ENCODE assay signal across 21 cellular contexts in genomic region chr2:110126086-110126773, GRCh38. TPM values are rescaled to one million over a fixed set of nuclear protein-coding genes. Genes with fewer than 3 reads are reported as not detected.
DNase-seq lines count a peak whose midpoint lies in the region; ATAC-seq and TF ChIP-seq lines count a peak whose summit lies in the region.
"Had no signal": no experiment of that assay in that cellular context is flagged by ENCODE, and none has a peak within 500 bp of the region (broad histone marks: within the 10 kb centered on the region; RNA-seq: fewer than 3 reads in every experiment).

No MANE protein-coding gene starts in this region.

- H3K9ac ChIP-seq in GM23248 (no peak overlapping the region), mesenchymal stem cell (ENCODE audit: low read length) (no peak overlapping the region), trophoblast cell (ENCODE audit: low read length) (no peak overlapping the region)
- H3K9ac ChIP-seq: parathyroid adenoma had no signal

- no peaks in the 10 kb centered on the region for H3K4me1 Mint-ChIP-seq in CD8-positive, alpha-beta T cell (ENCODE audit: low read depth)
- H3K4me1 Mint-ChIP-seq: immature natural killer cell, naive B cell had no signal

- H3K27ac Mint-ChIP-seq in CD8-positive, alpha-beta T cell, result no peak overlapping the region
- H3K27ac Mint-ChIP-seq: activated CD8-positive, alpha-beta T cell treated with anti-CD3 and anti-CD28 coated beads for 36 hours; activated naive CD8-positive, alpha-beta T cell; activated T-cell treated with anti-CD3 and anti-CD28 coated beads, Interleukin-2, amount 50 U/mL, for 72 hours; H9; immature natural killer cell; naive B cell had no signal

- no peak overlapping the region for H4K12ac ChIP-seq in trophoblast cell (ENCODE audit: low read depth, low read length)

- no peaks in the 10 kb centered on the region for H3K27me3 Mint-ChIP-seq in CD8-positive, alpha-beta T cell (ENCODE audit: low read depth)
- H3K27me3 Mint-ChIP-seq: activated CD8-positive, alpha-beta T cell treated with anti-CD3 and anti-CD28 coated beads for 36 hours had no signal

- CTCF ChIA-PET in CD8-positive, alpha-beta T cell (lab: Charles Lee), result no interaction called here

- TF ChIP-seq CTCF in epithelial cell of esophagus (IDR thresholded peaks at IDR 0.05; ENCODE audit: insufficient read depth, low read depth, low read length, missing control alignments), result no peak
- TF ChIP-seq CTCF in CD8-positive, alpha-beta T cell (IDR thresholded peaks at IDR 0.05), result no peak

- peaks cover 18% of the 10 kb centered on the region for H3K4me1 ChIP-seq in ACC112 (ENCODE audit: control insufficient read depth, insufficient read depth, low read length, unreplicated experiment)
- H3K4me1 ChIP-seq in GM23248 (ENCODE audit: insufficient read depth), result peaks cover 24% of the 10 kb centered on the region
- H3K4me1 ChIP-seq in mesenchymal stem cell (ENCODE audit: control insufficient read depth, insufficient read depth, low read depth, low read length), result peaks cover 6% of the 10 kb centered on the region
- no peaks in the 10 kb centered on the region for H3K4me1 ChIP-seq in CD8-positive, alpha-beta T cell (ENCODE audit: insufficient read depth, low read length)
- peaks cover 2% of the 10 kb centered on the region in 2 experiments for H3K4me1 ChIP-seq in trophoblast cell (ENCODE audit: control insufficient read depth in 1 of 2, insufficient read depth in 2 of 2, low read length in 2 of 2)
- H3K4me1 ChIP-seq: uterus had no signal

- no peaks in the 10 kb centered on the region for H3K79me1 ChIP-seq in mesenchymal stem cell (replicated peaks; ENCODE audit: low read length, poor library complexity, severe bottlenecking)
- no peaks in the 10 kb centered on the region for H3K79me1 ChIP-seq in trophoblast cell (ENCODE audit: low read length)

- no peak overlapping the region for H3K14ac ChIP-seq in mesenchymal stem cell (ENCODE audit: low read length in 2 of 2)
- H3K14ac ChIP-seq in trophoblast cell (ENCODE audit: low read length), result no peak overlapping the region

- no peaks in the 10 kb centered on the region for H3K9me2 ChIP-seq in GM23248 (ENCODE audit: insufficient read depth)

- in situ Hi-C loops in GM23248 (cut with MboI), result no loop called here

- H3K18ac ChIP-seq in mesenchymal stem cell (ENCODE audit: low read depth in 1 of 2, low read length in 2 of 2), result no peak overlapping the region
- no peak overlapping the region for H3K18ac ChIP-seq in trophoblast cell (ENCODE audit: low read length)

- H3K23ac ChIP-seq in mesenchymal stem cell (ENCODE audit: low read length in 2 of 2) (no peak overlapping the region), trophoblast cell (ENCODE audit: low read length) (no peak overlapping the region)

- H3K9me3 ChIP-seq in GM23248 (ENCODE audit: low read depth) (no peaks in the 10 kb centered on the region), mesenchymal stem cell (ENCODE audit: control insufficient read depth, low read length) (no peaks in the 10 kb centered on the region), trophoblast cell (ENCODE audit: insufficient read depth, low read depth, low read length) (no peaks in the 10 kb centered on the region)
- H3K9me3 ChIP-seq in CD8-positive, alpha-beta T cell (ENCODE audit: low read length), result no peaks in the 10 kb centered on the region
- H3K9me3 ChIP-seq: uterus had no signal

- POLR2A ChIA-PET in CD8-positive, alpha-beta T cell (lab: Charles Lee), result no interaction called here

- H3K27me3 ChIP-seq in ACC112 (ENCODE audit: insufficient read depth, low read length), result no peaks in the 10 kb centered on the region
- no peaks in the 10 kb centered on the region for H3K27me3 ChIP-seq in GM23248 (replicated peaks; ENCODE audit: insufficient read depth)
- no peaks in the 10 kb centered on the region for H3K27me3 ChIP-seq in mesenchymal stem cell (ENCODE audit: control insufficient read depth in 1 of 2, insufficient read depth in 1 of 2, low read length in 2 of 2)
- H3K27me3 ChIP-seq in CD8-positive, alpha-beta T cell (ENCODE audit: insufficient read depth, low read length), result no peaks in the 10 kb centered on the region
- no peaks in the 10 kb centered on the region for H3K27me3 ChIP-seq in trophoblast cell (ENCODE audit: insufficient read depth, low read length)
- H3K27me3 ChIP-seq: uterus had no signal

- H2AFZ ChIP-seq in ACC112 (ENCODE audit: low read length, unreplicated experiment) (peak overlapping the region; percentile 2), GM23248 (no peak overlapping the region), mesenchymal stem cell (ENCODE audit: low read depth, low read length) (no peak overlapping the region), trophoblast cell (ENCODE audit: insufficient read depth, low read length, poor library complexity) (no peak overlapping the region)
- H2AFZ ChIP-seq: parathyroid adenoma had no signal

- H4K91ac ChIP-seq in mesenchymal stem cell (ENCODE audit: low read length) (no peak overlapping the region), trophoblast cell (ENCODE audit: low read depth, low read length) (no peak overlapping the region)

- H3K79me2 ChIP-seq in ACC112 (ENCODE audit: control insufficient read depth, insufficient read depth, low read length, unreplicated experiment) (no peaks in the 10 kb centered on the region), GM23248 (ENCODE audit: insufficient read depth) (no peaks in the 10 kb centered on the region), trophoblast cell (ENCODE audit: control insufficient read depth, insufficient read depth, low read length, poor library complexity) (no peaks in the 10 kb centered on the region)
- H3K79me2 ChIP-seq: parathyroid adenoma had no signal

- no peaks in the 10 kb centered on the region for H3K9me3 Mint-ChIP-seq in CD8-positive, alpha-beta T cell
- H3K9me3 Mint-ChIP-seq: activated CD8-positive, alpha-beta T cell treated with anti-CD3 and anti-CD28 coated beads for 36 hours; activated T-cell treated with anti-CD3 and anti-CD28 coated beads, Interleukin-2, amount 50 U/mL, for 72 hours; H9; immature natural killer cell had no signal

- H2BK5ac ChIP-seq in mesenchymal stem cell (ENCODE audit: low read depth, low read length, poor library complexity, severe bottlenecking) (no peak overlapping the region), trophoblast cell (ENCODE audit: low read depth, low read length, poor library complexity) (no peak overlapping the region)

- H3K4me3 ChIP-seq in ACC112 (ENCODE audit: low read depth, low read length) (no peak overlapping the region), GM23248 (no peak overlapping the region), epithelial cell of esophagus (ENCODE audit: low read length) (no peak overlapping the region), mesenchymal stem cell (ENCODE audit: insufficient read depth in 1 of 2, low read depth in 1 of 2, low read length in 2 of 2) (no peak overlapping the region), trophoblast cell (ENCODE audit: low read depth, low read length) (no peak overlapping the region)
- no peak overlapping the region for H3K4me3 ChIP-seq in CD8-positive, alpha-beta T cell (ENCODE audit: low read depth, low read length)
- H3K4me3 ChIP-seq: uterus had no signal

- no peak overlapping the region for H4K8ac ChIP-seq in mesenchymal stem cell (ENCODE audit: low read length)
- H4K8ac ChIP-seq in trophoblast cell (ENCODE audit: low read depth, low read length), result no peak overlapping the region

- H2BK12ac ChIP-seq in mesenchymal stem cell (ENCODE audit: low read length in 2 of 2) (no peak overlapping the region), trophoblast cell (ENCODE audit: low read length) (no peak overlapping the region)

- no peak overlapping the region for H2BK15ac ChIP-seq in mesenchymal stem cell (ENCODE audit: low read depth, poor library complexity, severe bottlenecking)

- WGBS in GM23248 (ENCODE audit: low coverage in 1 of 2, low lambda C conversion rate in 2 of 2, missing lambda C conversion rate in 2 of 2), 2 experiments, result 37 to 42% methylated on average over 4 of the region's 4 CpGs
- WGBS in mesenchymal stem cell, result 91% methylated on average over 4 of the region's 4 CpGs
- WGBS in trophoblast cell (ENCODE audit: extremely low coverage, insufficient coverage, insufficient read length), result no CpG with 5 or more reads among the region's 4 CpGs

- intact Hi-C loops in CD8-positive, alpha-beta T cell (cut with DNase I, micrococcal nuclease), result no loop called here

- no peak for ATAC-seq in CD8-positive, alpha-beta T cell
- ATAC-seq: activated CD8-positive, alpha-beta T cell treated with anti-CD3 and anti-CD28 coated beads for 36 hours; activated T-cell treated with anti-CD3 and anti-CD28 coated beads, Interleukin-2, amount 50 U/mL, for 72 hours; esophagus mucosa had no signal

- no peaks in the 10 kb centered on the region for H3K36me3 Mint-ChIP-seq in CD8-positive, alpha-beta T cell
- H3K36me3 Mint-ChIP-seq: immature natural killer cell, naive B cell had no signal

- H4K20me1 ChIP-seq in GM23248 (ENCODE audit: insufficient read depth), result no peaks in the 10 kb centered on the region

- H3K27ac ChIP-seq in ACC112 (ENCODE audit: low read depth, low read length) (no peak overlapping the region), GM23248 (peak overlapping the region; percentile 32), mesenchymal stem cell (ENCODE audit: low read length, poor library complexity, severe bottlenecking) (no peak overlapping the region), trophoblast cell (ENCODE audit: low read depth, low read length) (no peak overlapping the region)
- no peak overlapping the region for H3K27ac ChIP-seq in CD8-positive, alpha-beta T cell (ENCODE audit: low read depth, low read length)
- H3K27ac ChIP-seq: parathyroid adenoma, uterus had no signal

- DNase-seq in GM23248 (peak; percentile 76), NCI-H446 treated with DMSO at 0.1 percent for 48 hours (lab: John Stamatoyannopoulos, UW) (peak; percentile 24), epithelial cell of esophagus (ENCODE audit: low read depth) (peak; percentile 67), AG20443 (ENCODE audit: low spot score) (no peak), mesenchymal stem cell (no peak), trophoblast cell (no peak)
- DNase-seq in CD8-positive, alpha-beta T cell, result no peak
- DNase-seq: activated CD8-positive, alpha-beta T cell treated with anti-CD3 and anti-CD28 coated beads for 36 hours; activated T-cell treated with anti-CD3 and anti-CD28 coated beads, Interleukin-2, amount 50 U/mL, for 72 hours; H9; immature natural killer cell; naive B cell; NCI-H1048; SHP77; stimulated activated CD4-positive, alpha-beta T cell treated with anti-CD3 and anti-CD28 coated beads, Interleukin-4, amount 100 ng/mL, for 24 hours; uterus had no signal

- no peaks in the 10 kb centered on the region for H3K36me3 ChIP-seq in ACC112 (ENCODE audit: insufficient read depth, low read length)
- no peaks in the 10 kb centered on the region for H3K36me3 ChIP-seq in GM23248 (ENCODE audit: low read depth)
- peaks cover 0 to 4% of the 10 kb centered on the region in 2 experiments for H3K36me3 ChIP-seq in mesenchymal stem cell (ENCODE audit: control insufficient read depth in 1 of 2, insufficient read depth in 2 of 2, low read depth in 1 of 2, low read length in 2 of 2)
- no peaks in the 10 kb centered on the region for H3K36me3 ChIP-seq in CD8-positive, alpha-beta T cell (ENCODE audit: insufficient read depth, low read length)
- H3K36me3 ChIP-seq in trophoblast cell (ENCODE audit: control insufficient read depth in 1 of 2, insufficient read depth in 2 of 2, low read length in 2 of 2), result no peaks in the 10 kb centered on the region
- H3K36me3 ChIP-seq: uterus had no signal

- no peak overlapping the region for H3K4me3 Mint-ChIP-seq in CD8-positive, alpha-beta T cell
- H3K4me3 Mint-ChIP-seq: activated CD8-positive, alpha-beta T cell treated with anti-CD3 and anti-CD28 coated beads for 36 hours; activated naive CD8-positive, alpha-beta T cell; activated T-cell treated with anti-CD3 and anti-CD28 coated beads, Interleukin-2, amount 50 U/mL, for 72 hours; H9; immature natural killer cell; naive B cell had no signal

- H3F3A ChIP-seq in GM23248 (ENCODE audit: insufficient read depth), result peaks cover 18% of the 10 kb centered on the region

- H2BK120ac ChIP-seq in mesenchymal stem cell (ENCODE audit: low read depth, low read length) (no peak overlapping the region), trophoblast cell (ENCODE audit: insufficient read depth, low read length, poor library complexity) (no peak overlapping the region)

- H2AK5ac ChIP-seq in mesenchymal stem cell (ENCODE audit: low read length, severe bottlenecking), result no peak overlapping the region
- H2AK5ac ChIP-seq in trophoblast cell (ENCODE audit: low read length), result no peak overlapping the region

- H3K4ac ChIP-seq in mesenchymal stem cell (ENCODE audit: low read depth in 1 of 2, low read length in 2 of 2) (no peak overlapping the region), trophoblast cell (ENCODE audit: low read depth, low read length) (no peak overlapping the region)

- H3K4me2 ChIP-seq in GM23248 (ENCODE audit: unreplicated experiment) (peak overlapping the region; percentile 42), mesenchymal stem cell (ENCODE audit: low read length, poor library complexity, severe bottlenecking) (no peak overlapping the region), trophoblast cell (ENCODE audit: low read length) (no peak overlapping the region)

RNA-seq across cellular contexts. Expression of gene MALL, which starts 10.6 kb away (rescaled TPM):
- 42.1 and 43.7 TPM in 2 replicates for total RNA-seq in GM23248 (2014; rRNA removed; shearing (Covaris generic))
- 61.6 and 68.5 TPM in 2 replicates for polyA plus RNA-seq in GM23248 (2016; fragmentation: Nextera tagmentation; extraction: Ambion mirVana)
- polyA plus RNA-seq in mesenchymal stem cell (2013, experiment 1 of 2), result 0.84 TPM
- 0.75 TPM for polyA plus RNA-seq in mesenchymal stem cell (2013, experiment 2 of 2)
- total RNA-seq in CD8-positive, alpha-beta T cell, result not detected
- polyA plus RNA-seq in trophoblast cell (2013), result 0.07 and 0.24 TPM in 2 replicates
- total RNA-seq: activated CD8-positive, alpha-beta T cell treated with anti-CD3 and anti-CD28 coated beads for 36 hours; T-helper 1 cell treated with Interleukin-12 subunit alpha and Interleukin-12 subunit beta and Interleukin-4 antibody, amounts not matched to agents 30 ng/mL and 1 ng/mL, for 36 hours had no signal
- polyA plus RNA-seq: immature natural killer cell had no signal

Comparison
In these comparisons a context has a peak if more than half of its experiments do, and no peak if none do; other contexts are left out.
1. DNase-seq: peak in GM23248 (single experiment), NCI-H446 treated with DMSO at 0.1 percent for 48 hours (single experiment) and epithelial cell of esophagus (single experiment); none in AG20443 (single experiment), mesenchymal stem cell (single experiment), CD8-positive, alpha-beta T cell (0 of 7) and trophoblast cell (0 of 2).
2. RNA of gene MALL, which starts 10.6 kb away (total RNA-seq): 42.1 to 43.7 TPM in GM23248; not detected in CD8-positive, alpha-beta T cell; every median in the first group is over 10 times any median in the second.